In the genomic region with DNA sequence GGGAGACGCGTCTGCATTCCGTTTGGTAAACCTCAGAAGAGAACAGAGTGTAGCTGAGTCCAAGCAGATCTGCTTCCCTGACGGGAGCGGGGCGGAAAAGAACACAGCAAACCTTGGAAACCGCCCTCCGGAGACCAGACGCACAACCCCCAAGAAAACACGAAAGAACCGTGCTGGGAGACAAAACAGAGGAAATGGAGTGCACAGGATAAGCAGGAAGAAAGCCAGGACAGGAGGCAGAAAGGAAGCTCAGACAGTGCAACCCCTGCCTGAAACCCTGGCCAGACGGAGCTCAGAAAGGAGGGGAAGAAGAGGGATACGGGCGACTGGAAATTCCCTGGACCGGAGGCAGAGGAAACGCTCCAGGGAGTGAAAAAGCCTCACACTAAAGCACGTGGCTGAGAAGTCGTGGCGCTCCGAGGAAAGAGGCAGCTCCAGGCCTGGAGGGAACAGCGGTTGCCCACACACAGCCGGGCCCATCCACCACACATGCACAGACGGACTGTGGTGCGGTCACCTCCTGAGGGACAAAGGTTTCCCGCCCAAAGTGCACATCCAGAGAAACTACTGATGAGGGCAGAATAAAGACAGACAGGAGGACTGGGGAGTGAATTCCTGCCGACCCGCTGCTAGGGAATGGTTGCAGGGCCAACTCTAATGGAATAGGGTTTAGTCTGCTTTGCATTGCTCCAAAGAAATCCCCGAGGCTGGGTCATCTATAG, we compare ENCODE assay signal across 1 cellular context.
TF ChIP-seq lines count a peak whose summit lies in the region.

No MANE protein-coding gene starts in this region.

TF ChIP-seq in IMR-90, 13 proteins besides CTCF, POLR2A, EP300 and RAD21:
- no peak for TF ChIP-seq FOS (IDR thresholded peaks at IDR 0.05; ENCODE audit: low read depth, low read length)
- no peak for TF ChIP-seq BHLHE40 (IDR thresholded peaks at IDR 0.05; ENCODE audit: low read depth, low read length)
- no peak for TF ChIP-seq SMC3 (IDR thresholded peaks at IDR 0.05; ENCODE audit: low read depth, low read length)
- TF ChIP-seq, protein P1, sequence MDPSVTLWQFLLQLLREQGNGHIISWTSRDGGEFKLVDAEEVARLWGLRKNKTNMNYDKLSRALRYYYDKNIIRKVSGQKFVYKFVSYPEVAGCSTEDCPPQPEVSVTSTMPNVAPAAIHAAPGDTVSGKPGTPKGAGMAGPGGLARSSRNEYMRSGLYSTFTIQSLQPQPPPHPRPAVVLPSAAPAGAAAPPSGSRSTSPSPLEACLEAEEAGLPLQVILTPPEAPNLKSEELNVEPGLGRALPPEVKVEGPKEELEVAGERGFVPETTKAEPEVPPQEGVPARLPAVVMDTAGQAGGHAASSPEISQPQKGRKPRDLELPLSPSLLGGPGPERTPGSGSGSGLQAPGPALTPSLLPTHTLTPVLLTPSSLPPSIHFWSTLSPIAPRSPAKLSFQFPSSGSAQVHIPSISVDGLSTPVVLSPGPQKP (IDR thresholded peaks at IDR 0.05; ENCODE audit: borderline replicate concordance, low read depth, low read length), result no peak
- no peak for TF ChIP-seq MAZ (IDR thresholded peaks at IDR 0.05; ENCODE audit: borderline replicate concordance, low read depth, low read length)
- TF ChIP-seq MXI1 (IDR thresholded peaks at IDR 0.05; ENCODE audit: borderline replicate concordance, low read depth, low read length), result no peak
- no peak for TF ChIP-seq RCOR1 (IDR thresholded peaks at IDR 0.05; ENCODE audit: insufficient replicate concordance, low read length)
- TF ChIP-seq NFE2L2 (IDR thresholded peaks at IDR 0.05; ENCODE audit: low read depth, low read length), result no peak
- no peak for TF ChIP-seq MAFK (IDR thresholded peaks at IDR 0.05; ENCODE audit: low read depth, low read length)
- TF ChIP-seq RFX5 (IDR thresholded peaks at IDR 0.05; ENCODE audit: low read depth, low read length), result no peak
- TF ChIP-seq CEBPB (IDR thresholded peaks at IDR 0.05; ENCODE audit: low read depth, low read length), result no peak
- TF ChIP-seq, protein P2, sequence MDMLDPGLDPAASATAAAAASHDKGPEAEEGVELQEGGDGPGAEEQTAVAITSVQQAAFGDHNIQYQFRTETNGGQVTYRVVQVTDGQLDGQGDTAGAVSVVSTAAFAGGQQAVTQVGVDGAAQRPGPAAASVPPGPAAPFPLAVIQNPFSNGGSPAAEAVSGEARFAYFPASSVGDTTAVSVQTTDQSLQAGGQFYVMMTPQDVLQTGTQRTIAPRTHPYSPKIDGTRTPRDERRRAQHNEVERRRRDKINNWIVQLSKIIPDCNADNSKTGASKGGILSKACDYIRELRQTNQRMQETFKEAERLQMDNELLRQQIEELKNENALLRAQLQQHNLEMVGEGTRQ (IDR thresholded peaks at IDR 0.05; ENCODE audit: low read depth, low read length), result no peak
- no peak for TF ChIP-seq CHD1 (IDR thresholded peaks at IDR 0.05; ENCODE audit: low read depth, low read length)
